In the genomic region with DNA sequence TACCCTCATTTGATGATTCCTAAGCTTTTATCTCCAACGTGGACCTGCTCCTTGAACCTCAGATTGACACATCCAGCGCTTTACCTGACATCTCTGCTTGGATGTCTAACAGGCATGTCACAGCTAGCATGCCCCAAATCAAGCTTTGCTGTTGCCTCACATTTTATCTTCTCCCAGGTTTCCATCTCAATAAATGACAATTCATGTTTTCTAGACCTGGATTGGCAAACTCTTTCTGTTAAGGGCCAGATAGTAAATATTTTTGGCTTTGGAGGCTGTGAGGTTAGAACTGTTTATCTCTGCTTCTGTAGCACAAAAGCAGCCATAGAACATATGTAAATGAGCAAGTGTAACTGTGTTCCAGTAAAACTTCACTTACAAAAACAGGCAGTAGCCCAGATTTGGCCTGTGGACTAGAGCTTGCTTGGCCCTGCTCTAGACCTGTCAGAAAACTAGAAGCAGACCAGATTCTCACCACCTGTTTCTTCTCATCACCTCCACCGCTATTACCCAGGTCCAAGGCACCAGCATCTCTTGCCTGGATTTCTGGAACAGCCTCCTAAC, we compare ENCODE assay signal across 7 cellular contexts. TPM values are rescaled to one million over a fixed set of nuclear protein-coding genes. Genes with fewer than 3 reads are reported as not detected.
A peak's percentile ranks its signal among the peaks of the same experiment; 100 is the strongest.
DNase-seq lines count a peak whose midpoint lies in the region; TF ChIP-seq lines count a peak whose summit lies in the region.

No MANE protein-coding gene starts in this region.

- no peak overlapping the region for H2AFZ ChIP-seq in PC-9

- H3K9me3 ChIP-seq in PC-9 (ENCODE audit: insufficient read depth, low read depth): no peaks in the 10 kb centered on the region

- no peaks in the 10 kb centered on the region for H3K27me3 ChIP-seq in PC-9 (ENCODE audit: insufficient read depth, low read depth)

- peaks cover 6% of the 10 kb centered on the region; the same call in 1 of the 2 replicates for H3K4me1 ChIP-seq in PC-9 (replicated peaks; ENCODE audit: insufficient read depth)

- POLR2A ChIA-PET in PC-9 (lab: Charles Lee; ENCODE audit: unreplicated experiment): no interaction called here

- 0 out of 2 replicates have a peak overlapping the region, but pooled peaks have one; percentile 3 for H3K4me2 ChIP-seq in PC-9

- no peaks in the 10 kb centered on the region for H3K9me2 ChIP-seq in PC-9 (ENCODE audit: insufficient read depth)

- BruUV-seq in PC-9 (replicated peaks; lab: Mats Ljungman, UMichigan): no TSS peak

- intact Hi-C loops in PC-9 (cut with micrococcal nuclease; ENCODE audit: unreplicated experiment): no loop called here

- DNase-seq in PC-9: no peak
- peak; percentile 58 for DNase-seq in astrocyte of the hippocampus (ENCODE audit: low read depth, low spot score)
- peak; percentile 66 for DNase-seq in iris pigment epithelial cell (ENCODE audit: low read depth)
- DNase-seq in superior temporal gyrus (ENCODE audit: extremely low spot score): peak; percentile 67
- DNase-seq in NCI-H1436 (lab: John Stamatoyannopoulos, UW): no peak
- DNase-seq in central memory CD4-positive, alpha-beta T cell: no peak
- no peak for DNase-seq in NK-92 treated with Interleukin-12 subunit alpha and Interleukin-12 subunit beta, amount 100 ng/mL, for 24 hours (lab: John Stamatoyannopoulos, UW)

- H3K36me3 ChIP-seq in PC-9 (ENCODE audit: low read depth): no peaks in the 10 kb centered on the region

- H4K20me1 ChIP-seq in PC-9 (ENCODE audit: insufficient read depth): no peaks in the 10 kb centered on the region; the same call in 1 of the 2 replicates

- no peak for TF ChIP-seq CTCF in PC-9 (conservative IDR thresholded peaks at IDR 0.05)

- peaks cover 4% of the 10 kb centered on the region; the same call in 1 of the 2 replicates for H3F3A ChIP-seq in PC-9 (ENCODE audit: insufficient read depth, low read depth)

- H3K27ac ChIP-seq in PC-9: peak overlapping the region; percentile 27; the same call in 1 of the 2 replicates

- no peaks in the 10 kb centered on the region; the same call in 1 of the 2 replicates for H3K79me2 ChIP-seq in PC-9 (ENCODE audit: low read depth)

- no peak overlapping the region for H3K4me3 ChIP-seq in PC-9

- CTCF ChIA-PET in PC-9 (lab: Charles Lee): interaction anchor here (0.6 kb wide), 1 partner anchor 77 kb away, joined by 4 read pairs; no protein-coding TSS in a partner anchor

RNA-seq across cellular contexts. Expression of gene UBE4B, which starts 42.2 kb away (rescaled TPM):
- 54.3 and 59.1 TPM in 2 replicates for total RNA-seq in PC-9 (2021)

Comparison
In these comparisons a context has a peak if more than half of its experiments do, and no peak if none do; other contexts are left out.
1. DNase-seq: peak in astrocyte of the hippocampus (single experiment), iris pigment epithelial cell (single experiment) and superior temporal gyrus (single experiment); none in PC-9 (0 of 2), NCI-H1436 (single experiment), central memory CD4-positive, alpha-beta T cell (single experiment) and NK-92 treated with Interleukin-12 subunit alpha and Interleukin-12 subunit beta, amount 100 ng/mL, for 24 hours (single experiment).